7 cellular contexts compared by ENCODE assay signal in the genomic region with DNA sequence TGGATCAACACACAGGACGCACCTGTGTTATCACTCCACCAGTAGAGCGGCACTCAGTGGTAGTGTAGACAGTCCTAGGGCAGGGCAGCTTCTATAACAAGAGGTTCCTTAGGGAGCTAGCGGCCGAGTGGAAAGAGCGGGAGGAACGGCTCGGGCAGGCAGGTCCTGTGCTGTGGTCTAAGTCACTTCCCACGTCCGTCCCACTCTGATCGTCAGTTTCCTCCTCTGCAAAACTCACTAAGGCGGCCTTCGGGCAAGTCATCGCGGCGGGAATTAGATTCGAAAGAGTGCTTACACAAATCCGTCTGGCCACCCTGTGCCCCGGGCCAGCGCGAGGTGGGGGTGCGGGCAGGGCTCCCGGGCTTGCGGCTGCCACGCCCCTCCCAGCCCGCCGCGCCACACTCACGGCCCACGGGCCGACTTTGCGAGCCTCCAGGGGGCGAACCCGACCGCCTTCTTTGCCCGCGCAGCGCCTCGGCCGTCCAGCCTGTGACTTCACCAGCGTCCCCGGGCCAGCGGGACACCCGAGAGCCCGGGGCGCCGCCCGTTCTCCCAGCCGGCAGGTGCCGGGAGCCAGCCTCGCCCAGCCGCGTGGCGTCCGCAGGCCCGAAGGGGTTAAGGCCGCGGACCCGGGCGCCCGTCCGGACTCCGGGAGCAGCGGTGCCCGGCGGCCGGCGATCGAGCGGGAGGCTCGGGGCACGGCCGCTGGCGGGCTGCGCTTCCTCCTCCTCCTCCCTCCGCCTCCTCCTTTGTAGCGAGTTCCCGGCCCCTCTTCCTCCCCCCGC. TPM values are rescaled to one million over a fixed set of nuclear protein-coding genes. Genes with fewer than 3 reads are reported as not detected.
DNase-seq lines count a peak whose midpoint lies in the region; ATAC-seq and TF ChIP-seq lines count a peak whose summit lies in the region.

No MANE protein-coding gene starts in this region.

- WGBS in esophagus muscularis mucosa: under 1% methylated on average over 27 of the region's 78 CpGs
- 0% methylated on average over 3 of the region's 78 CpGs for WGBS in suprapubic skin

- peaks cover 33% of the 10 kb centered on the region for H3K4me1 ChIP-seq in ES-I3 (ENCODE audit: insufficient read depth, low read length)
- H3K4me1 ChIP-seq in esophagus muscularis mucosa: peaks cover 19 to 34% (median 26%) of the 10 kb centered on the region in 4 donors
- peaks cover 25% of the 10 kb centered on the region for H3K4me1 ChIP-seq in suprapubic skin

- no peak for TF ChIP-seq POLR2A in esophagus muscularis mucosa (IDR thresholded peaks at IDR 0.05; ENCODE audit: low read depth)
- no peak for TF ChIP-seq POLR2A in suprapubic skin (IDR thresholded peaks at IDR 0.05)

- H3K27ac ChIP-seq in esophagus muscularis mucosa (replicated peaks in 1 of 4) (peak overlapping the region; percentile 74 to 84 (median 78)), suprapubic skin (peak overlapping the region; percentile 65)

- TF ChIP-seq CTCF in esophagus muscularis mucosa (IDR thresholded peaks at IDR 0.05): peak; percentile 44 to 52 (median 46)
- TF ChIP-seq CTCF in suprapubic skin (IDR thresholded peaks at IDR 0.05): peak in 1 of 2 donors; percentile 45

- H3K27me3 ChIP-seq in esophagus muscularis mucosa (peaks cover 0 to 66% (median 24%) of the 10 kb centered on the region in 4 donors), suprapubic skin (peaks cover 3% of the 10 kb centered on the region)

- H3K9me3 ChIP-seq in ES-I3 (ENCODE audit: control insufficient read depth, insufficient read depth, low read length) (no peaks in the 10 kb centered on the region), esophagus muscularis mucosa (no peaks in the 10 kb centered on the region), suprapubic skin (no peaks in the 10 kb centered on the region)

- TF ChIP-seq EP300 in esophagus muscularis mucosa (IDR thresholded peaks at IDR 0.05) (no peak), suprapubic skin (IDR thresholded peaks at IDR 0.05) (no peak)

- peak overlapping the region; percentile 72 for H3K9ac ChIP-seq in ES-I3 (ENCODE audit: low read depth, low read length)

- no peak for ATAC-seq in GM18519 (IDR thresholded peaks at IDR 0.05; ENCODE audit: low FRiP score, unreplicated experiment)

- H3K4me3 ChIP-seq in esophagus muscularis mucosa (peak overlapping the region; percentile 66 to 83 (median 70)), suprapubic skin (peak overlapping the region; percentile 62)

- no peaks in the 10 kb centered on the region; the same call in 1 of the 2 replicates for H3K36me3 ChIP-seq in ES-I3 (ENCODE audit: insufficient read depth, low read length)
- H3K36me3 ChIP-seq in esophagus muscularis mucosa: no peaks in the 10 kb centered on the region
- H3K36me3 ChIP-seq in suprapubic skin: no peaks in the 10 kb centered on the region

- DNase-seq in NCI-H128 (lab: John Stamatoyannopoulos, UW; ENCODE audit: unreplicated experiment) (peak; percentile 14), esophagus muscularis mucosa (ENCODE audit: extremely low spot score) (no peak), midbrain (lab: John Stamatoyannopoulos, UW) (peak; percentile 78), suprapubic skin (ENCODE audit: low spot score in 2 of 2) (peak; percentile 86 to 88)
- peak; percentile 31 for DNase-seq in activated CD8-positive, alpha-beta memory T cell treated with anti-CD3 and anti-CD28 coated beads, Interleukin-2, amount 50 U/mL, for 4 hours

- intact Hi-C loops in esophagus muscularis mucosa (cut with DNase I): loop anchor here (1.0 kb wide), 1 partner anchor 96 kb away; no protein-coding TSS in a partner anchor

RNA-seq across cellular contexts. Expression of gene CORO2B, which starts 0.4 kb away (rescaled TPM):
- total RNA-seq in esophagus muscularis mucosa (10 to 100 TPM in 1 of 4 donors, 1 to 10 TPM in 3; 5.8 to 12.2 (median 7.5) TPM), suprapubic skin (1 to 10 TPM; 1.3 to 3.3 (median 2.3) TPM)
